Comparison of ENCODE assay signal across 26 cellular contexts in genomic region chr10:56881218-56881617, GRCh38.
DNase-seq lines count a peak whose midpoint lies in the region; ATAC-seq and TF ChIP-seq lines count a peak whose summit lies in the region.
"Had no signal": no experiment of that assay in that cellular context is flagged by ENCODE, and none has a peak within 500 bp of the region (broad histone marks: within the 10 kb centered on the region; RNA-seq: fewer than 3 reads in every experiment).

No MANE protein-coding gene starts in this region.

- no peak for ATAC-seq in HG03354 (IDR thresholded peaks at IDR 0.05; ENCODE audit: poor library complexity, severe bottlenecking, unreplicated experiment)
- ATAC-seq: activated CD8-positive, alpha-beta T cell treated with anti-CD3 and anti-CD28 coated beads for 36 hours; activated naive CD4-positive, alpha-beta T cell treated with anti-CD3 and anti-CD28 coated beads, Interleukin-2, amount 50 U/mL, for 72 hours; activated T-helper 17 cell treated with anti-CD3 and anti-CD28 coated beads, Interleukin-2, amount 50 U/mL, for 72 hours; right cardiac atrium; stimulated activated effector memory CD8-positive, alpha-beta T cell treated with anti-CD3 and anti-CD28 coated beads, Interleukin-12 subunit alpha, Interleukin-12 subunit beta, amount 100 ng/mL, for 72 hours had no signal

- H3K36me3 Mint-ChIP-seq in nephron progenitor cell (ENCODE audit: low read depth) = no peaks in the 10 kb centered on the region
- H3K36me3 Mint-ChIP-seq: activated naive CD4-positive, alpha-beta T cell treated with anti-CD3 and anti-CD28 coated beads, Interleukin-2, amount 50 U/mL, for 72 hours; neural progenitor cell; stimulated activated effector memory CD8-positive, alpha-beta T cell treated with anti-CD3 and anti-CD28 coated beads, Interleukin-12 subunit alpha, Interleukin-12 subunit beta, amount 100 ng/mL, for 72 hours; type B pancreatic cell had no signal

- DNase-seq in DMS53 treated with DMSO at 0.1 percent for 48 hours (lab: John Stamatoyannopoulos, UW; ENCODE audit: unreplicated experiment) (peak; percentile 90), NCI-H1105 treated with DMSO at 0.1 percent for 48 hours (lab: John Stamatoyannopoulos, UW) (peak; percentile 87), NCI-H69 (lab: John Stamatoyannopoulos, UW) (peak; percentile 76), nephron progenitor cell (no peak), GF-D8 (lab: John Stamatoyannopoulos, UW) (no peak)
- DNase-seq in stimulated activated CD8-positive, alpha-beta memory T cell treated with anti-CD3 and anti-CD28 coated beads, Interleukin-4, amount 100 ng/mL, for 48 hours = no peak
- DNase-seq: activated CD4-positive, CD25-positive, alpha-beta regulatory T cell treated with anti-CD3 and anti-CD28 coated beads, Interleukin-2, amount 50 U/mL, for 72 hours; activated CD8-positive, alpha-beta T cell treated with anti-CD3 and anti-CD28 coated beads for 36 hours; C1 segment of cervical spinal cord; Calu3; effector CD8-positive, alpha-beta T cell; GM23248; islet precursor cell; KG1; MM.1S; posterior cingulate gyrus; right cardiac atrium; RPMI8226; spleen; stimulated activated CD4-positive, alpha-beta T cell treated with anti-CD3 and anti-CD28 coated beads, Interleukin-4, amount 100 ng/mL, for 1 hour had no signal

- H3K4me1 Mint-ChIP-seq in nephron progenitor cell = peaks cover 29% of the 10 kb centered on the region
- H3K4me1 Mint-ChIP-seq: activated T-helper 17 cell treated with anti-CD3 and anti-CD28 coated beads, Interleukin-2, amount 50 U/mL, for 72 hours; stimulated activated effector memory CD8-positive, alpha-beta T cell treated with anti-CD3 and anti-CD28 coated beads, Interleukin-12 subunit alpha, Interleukin-12 subunit beta, amount 100 ng/mL, for 72 hours had no signal

- peak overlapping the region; percentile 90 for H3K27ac Mint-ChIP-seq in nephron progenitor cell
- H3K27ac Mint-ChIP-seq: activated CD8-positive, alpha-beta T cell treated with anti-CD3 and anti-CD28 coated beads for 36 hours; activated naive CD4-positive, alpha-beta T cell treated with anti-CD3 and anti-CD28 coated beads, Interleukin-2, amount 50 U/mL, for 72 hours; activated T-helper 17 cell treated with anti-CD3 and anti-CD28 coated beads, Interleukin-2, amount 50 U/mL, for 72 hours; neural progenitor cell; stimulated activated effector memory CD8-positive, alpha-beta T cell treated with anti-CD3 and anti-CD28 coated beads, Interleukin-12 subunit alpha, Interleukin-12 subunit beta, amount 100 ng/mL, for 72 hours; type B pancreatic cell had no signal

- H3K9me3 Mint-ChIP-seq in nephron progenitor cell = no peaks in the 10 kb centered on the region
- H3K9me3 Mint-ChIP-seq: neural progenitor cell, type B pancreatic cell had no signal

- H3K27me3 Mint-ChIP-seq in nephron progenitor cell (ENCODE audit: low read depth, poor library complexity) = no peaks in the 10 kb centered on the region
- H3K27me3 Mint-ChIP-seq: activated CD8-positive, alpha-beta T cell treated with anti-CD3 and anti-CD28 coated beads for 36 hours; activated T-helper 17 cell treated with anti-CD3 and anti-CD28 coated beads, Interleukin-2, amount 50 U/mL, for 72 hours had no signal

- H3K4me3 Mint-ChIP-seq in nephron progenitor cell = no peak overlapping the region
- H3K4me3 Mint-ChIP-seq: activated CD8-positive, alpha-beta T cell treated with anti-CD3 and anti-CD28 coated beads for 36 hours; activated T-helper 17 cell treated with anti-CD3 and anti-CD28 coated beads, Interleukin-2, amount 50 U/mL, for 72 hours; neural progenitor cell; stimulated activated effector memory CD8-positive, alpha-beta T cell treated with anti-CD3 and anti-CD28 coated beads, Interleukin-12 subunit alpha, Interleukin-12 subunit beta, amount 100 ng/mL, for 72 hours; type B pancreatic cell had no signal

- TF ChIP-seq CTCF in nephron progenitor cell (IDR thresholded peaks at IDR 0.05) = no peak

Comparison
In these comparisons a context has a peak if more than half of its experiments do, and no peak if none do; other contexts are left out.
1. DNase-seq: peak in DMS53 treated with DMSO at 0.1 percent for 48 hours (single experiment), NCI-H1105 treated with DMSO at 0.1 percent for 48 hours (single experiment) and NCI-H69 (single experiment); none in nephron progenitor cell (single experiment), GF-D8 (single experiment) and stimulated activated CD8-positive, alpha-beta memory T cell treated with anti-CD3 and anti-CD28 coated beads, Interleukin-4, amount 100 ng/mL, for 48 hours (single experiment).